ENCODE assay signal across 8 cellular contexts in the genomic region with DNA sequence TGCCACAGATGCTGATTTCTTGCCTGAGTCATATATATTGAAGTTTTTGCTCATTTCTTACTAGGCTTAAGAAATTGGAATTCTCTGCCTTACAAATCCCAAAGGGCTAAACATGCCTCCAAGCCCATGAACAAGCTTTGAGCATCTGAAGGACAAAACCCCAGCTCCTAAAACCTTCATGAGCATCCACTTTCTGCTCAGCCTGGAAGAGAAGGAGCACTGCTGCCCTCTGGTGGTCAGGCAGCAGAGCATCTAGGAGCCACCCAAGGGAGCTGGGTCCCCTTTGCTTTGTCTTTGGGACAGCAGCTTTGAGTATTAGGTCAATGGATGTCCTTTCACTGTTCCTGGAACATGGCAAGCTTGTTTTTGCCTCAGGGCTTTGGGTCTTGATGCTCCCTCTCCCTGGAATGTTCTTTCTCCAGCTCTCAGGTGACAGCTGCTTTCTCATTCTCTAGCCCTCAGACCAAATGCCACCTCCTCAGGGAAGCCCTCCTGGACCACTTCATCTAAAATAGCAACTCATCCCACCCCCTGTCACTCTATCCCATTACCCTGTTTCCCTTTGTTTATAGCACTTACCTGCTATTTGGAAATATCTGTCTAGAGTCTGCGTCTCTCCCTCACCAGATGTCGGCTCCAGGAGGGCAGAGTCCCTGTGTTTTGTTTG. TPM values are rescaled to one million over a fixed set of nuclear protein-coding genes. Genes with fewer than 3 reads are reported as not detected.
DNase-seq lines count a peak whose midpoint lies in the region; ATAC-seq and TF ChIP-seq lines count a peak whose summit lies in the region.

No MANE protein-coding gene starts in this region.

- H3K36me3 ChIP-seq in A673 (ENCODE audit: insufficient read depth, low read length, poor library complexity, severe bottlenecking) (no peaks in the 10 kb centered on the region), ascending aorta (no peaks in the 10 kb centered on the region), hepatocyte (replicated peaks; ENCODE audit: insufficient read depth, low read depth) (no peaks in the 10 kb centered on the region), gastrocnemius medialis (no peaks in the 10 kb centered on the region)

- no peak overlapping the region for H2AFZ ChIP-seq in hepatocyte

- POLR2A ChIA-PET in A673 (lab: Charles Lee; ENCODE audit: low non-redundant PET) = no interaction called here

- H4K20me1 ChIP-seq in hepatocyte (ENCODE audit: insufficient read depth, poor library complexity, severe bottlenecking) = no peaks in the 10 kb centered on the region

- H3K9me2 ChIP-seq in hepatocyte (replicated peaks; ENCODE audit: insufficient read depth) = no peaks in the 10 kb centered on the region

- no peak for TF ChIP-seq POLR2A in gastrocnemius medialis (IDR thresholded peaks at IDR 0.05)

- H3K27ac ChIP-seq in A673 (ENCODE audit: low read depth, low read length, poor library complexity, severe bottlenecking) = no peak overlapping the region
- no peak overlapping the region for H3K27ac ChIP-seq in ascending aorta
- H3K27ac ChIP-seq in hepatocyte = no peak overlapping the region
- H3K27ac ChIP-seq in gastrocnemius medialis = peak overlapping the region; percentile 66 to 85 (median 71)

- TF ChIP-seq CTCF in A673 (conservative IDR thresholded peaks at IDR 0.05; ENCODE audit: low read depth, low read length) = peak; percentile 98
- TF ChIP-seq CTCF in ascending aorta (IDR thresholded peaks at IDR 0.05) = peak; percentile 90 to 97 (median 93)
- TF ChIP-seq CTCF in hepatocyte (IDR thresholded peaks at IDR 0.05; ENCODE audit: poor library complexity) = peak; percentile 96
- TF ChIP-seq CTCF in gastrocnemius medialis (IDR thresholded peaks at IDR 0.05 in 4 of 5, conservative IDR thresholded peaks at IDR 0.05 in 1 of 5) = peak; percentile 91 to 97 (median 94)

- no peak overlapping the region for H3K4me2 ChIP-seq in hepatocyte

- DNase-seq in A673 (ENCODE audit: low spot score) = peak; percentile 80
- peak; percentile 65 for DNase-seq in NCI-H2029 treated with DMSO at 0.1 percent for 48 hours (lab: John Stamatoyannopoulos, UW)
- peak; percentile 27 for DNase-seq in T-helper 22 cell (ENCODE audit: low read depth)
- DNase-seq in ascending aorta (ENCODE audit: low spot score in 2 of 2) = peak in 1 of 2 donors; percentile 75
- DNase-seq in hepatocyte (ENCODE audit: low spot score) = peak; percentile 88
- DNase-seq in gastrocnemius medialis = peak; percentile 45 to 50

- H3K4me3 ChIP-seq in A673 (ENCODE audit: low read depth, low read length, poor library complexity, severe bottlenecking) = no peak overlapping the region
- no peak overlapping the region for H3K4me3 ChIP-seq in ascending aorta
- no peak overlapping the region for H3K4me3 ChIP-seq in hepatocyte
- no peak overlapping the region for H3K4me3 ChIP-seq in gastrocnemius medialis

- intact Hi-C loops in A673 (cut with micrococcal nuclease; ENCODE audit: unreplicated experiment) (loop anchor here (1.0 kb wide), 3 partner anchors 58 to 319 kb away; no protein-coding TSS in a partner anchor), ascending aorta (cut with DNase I) (loop anchor here (1.0 to 5.0 kb wide), 4 partner anchors 58 to 320 kb away; partner anchors contain the start of gene SLC41A1), gastrocnemius medialis (cut with DNase I; ENCODE audit: low total_unique reads) (loop anchor here (1.0 to 5.0 kb wide), 4 partner anchors 58 to 318 kb away; partner anchors contain the start of gene SLC41A1)

- in situ Hi-C loops in gastrocnemius medialis (cut with MboI; ENCODE audit: low sequenced_read_pairs in 4 of 4) = loop anchor here in 1 of 4 donors (25.0 kb wide), 1 partner anchor 315 kb away; no protein-coding TSS in a partner anchor

- H3K4me1 ChIP-seq in A673 (ENCODE audit: insufficient read depth, low read length, poor library complexity, severe bottlenecking) = no peaks in the 10 kb centered on the region
- H3K4me1 ChIP-seq in ascending aorta = peaks cover 0 to 7% of the 10 kb centered on the region in 2 donors
- no peaks in the 10 kb centered on the region for H3K4me1 ChIP-seq in hepatocyte (ENCODE audit: insufficient read depth)
- H3K4me1 ChIP-seq in gastrocnemius medialis = peaks cover 14 to 20% of the 10 kb centered on the region in 2 donors

- H3K9me3 ChIP-seq in A673 (ENCODE audit: low read depth, low read length, poor library complexity, severe bottlenecking) (no peaks in the 10 kb centered on the region), ascending aorta (no peaks in the 10 kb centered on the region), hepatocyte (ENCODE audit: low read depth) (no peaks in the 10 kb centered on the region), gastrocnemius medialis (no peaks in the 10 kb centered on the region)

- ATAC-seq in GM18907 (IDR thresholded peaks at IDR 0.05; ENCODE audit: unreplicated experiment) (peak; percentile 67), gastrocnemius medialis (peak; percentile 83 to 88), GM21723 (IDR thresholded peaks at IDR 0.05; ENCODE audit: unreplicated experiment) (no peak)

- BruUV-seq in A673 (replicated peaks; lab: Mats Ljungman, UMichigan) = no TSS peak

- CTCF ChIA-PET in A673 (lab: Charles Lee) = interaction anchor here (0.5 to 4.1 kb wide), 40 partner anchors 9 to 470 kb away, joined by 3 to 115 read pairs (median 4); partner anchors contain the start of gene SLC26A9

- no peaks in the 10 kb centered on the region for H3K79me2 ChIP-seq in hepatocyte

- H3K27me3 ChIP-seq in A673 (replicated peaks; ENCODE audit: insufficient read depth, low read depth, low read length, poor library complexity) = no peaks in the 10 kb centered on the region
- no peaks in the 10 kb centered on the region for H3K27me3 ChIP-seq in ascending aorta
- H3K27me3 ChIP-seq in hepatocyte = no peaks in the 10 kb centered on the region
- no peaks in the 10 kb centered on the region for H3K27me3 ChIP-seq in gastrocnemius medialis

- WGBS in hepatocyte (ENCODE audit: low lambda C conversion rate, missing lambda C conversion rate) = 90% methylated on average over 2 of the region's 2 CpGs

RNA-seq across cellular contexts. Expression of gene RAB7B, which starts 25.7 kb away (rescaled TPM):
- 0.11 and 0.31 TPM in 2 replicates for total RNA-seq in A673 (2021)
- total RNA-seq in ascending aorta = not detected
- 3.9 and 4.5 TPM in 2 replicates for total RNA-seq in hepatocyte
- 16.6 and 22.6 TPM in 2 replicates for polyA plus RNA-seq in hepatocyte
- total RNA-seq in gastrocnemius medialis = under 1 TPM in 3 of 4 donors, not detected in 1; 0.15 to 0.62 (median 0.33) TPM

RNA-seq across cellular contexts. Expression of gene SLC26A9, which starts 34.2 kb away (rescaled TPM):
- not detected in 2 replicates for total RNA-seq in A673 (2021)
- total RNA-seq in ascending aorta = not detected
- 0.13 and 0.44 TPM in 2 replicates for total RNA-seq in hepatocyte
- polyA plus RNA-seq in hepatocyte = 0.63 and 2.4 TPM in 2 replicates
- total RNA-seq in gastrocnemius medialis = under 1 TPM; 0.10 to 0.32 (median 0.26) TPM

RNA-seq across cellular contexts. Expression of gene CTSE, which starts 46.2 kb away (rescaled TPM):
- total RNA-seq in A673 (2021) (0.39 TPM in 1 of 2 replicates, not detected in the other), ascending aorta (not detected), hepatocyte (65.9 and 66.4 TPM in 2 replicates), gastrocnemius medialis (not detected)
- polyA plus RNA-seq in hepatocyte = 66.7 and 86.0 TPM in 2 replicates

Comparison
In these comparisons a context has a peak if more than half of its experiments do, and no peak if none do; other contexts are left out.
1. H3K27ac ChIP-seq: peak in gastrocnemius medialis (4 of 4); none in A673 (single experiment), ascending aorta (0 of 2) and hepatocyte (single experiment).
2. RNA of gene CTSE, which starts 46.2 kb away (total RNA-seq): 65.9 to 66.4 TPM in hepatocyte; 0.39 TPM in A673, not detected in ascending aorta (single experiment) and not detected in gastrocnemius medialis; every median in the first group is over 10 times any median in the second.
3. Peak in every context shown above with its lines, with median percentiles within 50 percentile points of each other: CTCF ChIP-seq.